Comparison of ENCODE assay signal across 8 cellular contexts in the genomic region with DNA sequence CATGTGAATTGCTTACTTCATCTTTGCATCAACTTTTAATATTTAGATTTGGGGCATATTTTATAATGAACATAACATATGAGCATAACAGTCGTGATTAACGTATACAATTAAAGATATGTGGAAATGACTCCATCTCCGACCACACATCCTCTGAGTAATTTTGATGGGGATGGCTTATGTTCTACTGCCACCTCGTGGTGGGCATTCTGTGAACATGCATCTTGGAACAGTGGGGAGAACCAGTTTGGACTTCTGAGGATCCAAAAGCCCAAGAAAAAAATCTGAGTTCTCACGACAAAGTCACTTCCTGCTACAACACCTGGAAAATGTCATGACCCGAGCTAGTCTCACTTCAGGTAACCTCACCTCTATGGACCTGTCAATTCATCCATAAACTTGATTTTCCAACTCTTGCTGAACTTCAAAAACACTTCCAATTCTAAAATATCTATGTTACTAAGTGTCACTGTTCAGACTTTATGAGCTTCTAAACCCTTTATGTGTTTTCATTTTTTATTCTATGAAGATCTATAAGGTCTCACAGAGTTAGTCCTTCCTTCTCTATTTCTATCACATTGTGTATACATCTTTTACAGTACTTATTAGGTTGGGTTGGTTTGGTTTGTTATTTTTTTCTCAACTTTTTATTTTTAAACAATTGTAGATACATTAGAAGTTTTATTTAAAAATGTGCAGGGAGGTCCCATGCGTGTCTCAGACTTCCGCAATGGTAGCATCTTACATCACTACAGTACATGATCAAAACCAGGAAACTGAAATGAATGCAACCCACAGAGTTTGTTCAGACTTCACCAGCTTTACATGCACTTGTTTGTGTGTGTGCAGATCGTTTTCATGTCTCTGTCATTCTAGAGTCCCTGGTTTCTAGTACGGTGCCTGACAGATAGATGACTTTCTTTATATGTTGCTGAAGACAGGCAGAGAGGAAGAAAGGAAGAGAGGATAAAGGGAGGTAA. TPM values are rescaled to one million over a fixed set of nuclear protein-coding genes. Genes with fewer than 3 reads are reported as not detected.
DNase-seq lines count a peak whose midpoint lies in the region; ATAC-seq and TF ChIP-seq lines count a peak whose summit lies in the region.

No MANE protein-coding gene starts in this region.

- H3K4me1 Mint-ChIP-seq in activated CD4-positive, alpha-beta memory T cell treated with anti-CD3 and anti-CD28 coated beads for 36 hours (ENCODE audit: low read depth), result peaks cover 11% of the 10 kb centered on the region

- H3K23ac ChIP-seq in mesendoderm (ENCODE audit: low read length), result no peak overlapping the region

- CTCF ChIA-PET in AG04450 (lab: Charles Lee), result interaction anchor here (0.6 to 5.1 kb wide), 34 partner anchors 8 to 1609 kb away, joined by 3 to 159 read pairs (median 4); partner anchors contain the start of gene C12orf42
- CTCF ChIA-PET in activated CD4-positive, alpha-beta memory T cell treated with anti-CD3 and anti-CD28 coated beads for 36 hours (lab: Charles Lee), result interaction anchor here (0.6 to 6.1 kb wide), 24 partner anchors 11 to 1203 kb away, joined by 3 to 83 read pairs (median 4); partner anchors contain the start of gene C12orf42

- H3K36me3 Mint-ChIP-seq in activated CD4-positive, alpha-beta memory T cell treated with anti-CD3 and anti-CD28 coated beads for 36 hours, result no peaks in the 10 kb centered on the region

- no peaks in the 10 kb centered on the region for H3K9me3 Mint-ChIP-seq in activated CD4-positive, alpha-beta memory T cell treated with anti-CD3 and anti-CD28 coated beads for 36 hours

- H3K4me3 Mint-ChIP-seq in activated CD4-positive, alpha-beta memory T cell treated with anti-CD3 and anti-CD28 coated beads for 36 hours, result no peak overlapping the region

- no peaks in the 10 kb centered on the region for H3K9me3 ChIP-seq in AG04450 (ENCODE audit: control insufficient read depth, insufficient read depth, low read length)

- no peak overlapping the region for H4K5ac ChIP-seq in mesendoderm (ENCODE audit: low read length)

- H3K27ac Mint-ChIP-seq in activated CD4-positive, alpha-beta memory T cell treated with anti-CD3 and anti-CD28 coated beads for 36 hours, result peak overlapping the region; percentile 44

- H2AK5ac ChIP-seq in mesendoderm (ENCODE audit: low read length), result no peak overlapping the region

- H3K4ac ChIP-seq in mesendoderm (ENCODE audit: low read depth, low read length), result no peak overlapping the region

- peaks cover 5% of the 10 kb centered on the region for H3K27me3 ChIP-seq in AG04450 (ENCODE audit: control insufficient read depth, insufficient read depth, low read length)
- no peaks in the 10 kb centered on the region for H3K27me3 ChIP-seq in mesendoderm (ENCODE audit: insufficient read depth, low read length, poor library complexity)

- no peaks in the 10 kb centered on the region for H3K4me1 ChIP-seq in mesendoderm (ENCODE audit: control insufficient read depth, low read depth, low read length)

- no peaks in the 10 kb centered on the region for H3K79me2 ChIP-seq in mesendoderm (ENCODE audit: control insufficient read depth, insufficient read depth, low read length)

- H3K36me3 ChIP-seq in mesendoderm (ENCODE audit: control insufficient read depth, insufficient read depth, low read length), result no peaks in the 10 kb centered on the region

- H3K4me2 ChIP-seq in mesendoderm (ENCODE audit: low read length), result no peak overlapping the region

- H3K56ac ChIP-seq in mesendoderm (ENCODE audit: low read length), result no peak overlapping the region

- no peak overlapping the region for H2BK120ac ChIP-seq in mesendoderm (ENCODE audit: low read depth, low read length)

- no peak overlapping the region for H4K8ac ChIP-seq in mesendoderm (ENCODE audit: low read depth, low read length)

- intact Hi-C loops in activated CD4-positive, alpha-beta memory T cell treated with anti-CD3 and anti-CD28 coated beads for 36 hours (cut with micrococcal nuclease), result loop anchor here (1.0 to 10.0 kb wide), 6 partner anchors 44 to 1064 kb away; partner anchors contain the start of gene IGF1

- H2BK15ac ChIP-seq in mesendoderm (replicated peaks; ENCODE audit: low read depth), result no peak overlapping the region

- DNase-seq in AG04450 (ENCODE audit: low read depth, low spot score) (peak; percentile 36), NCI-H748 treated with DMSO at 0.1 percent for 48 hours (lab: John Stamatoyannopoulos, UW) (peak; percentile 70), mesendoderm (peak; percentile 75)
- DNase-seq in activated CD4-positive, alpha-beta memory T cell treated with anti-CD3 and anti-CD28 coated beads for 36 hours, result peak; percentile 81
- peak; percentile 55 for DNase-seq in effector CD8-positive, alpha-beta T cell (lab: John Stamatoyannopoulos, UW)
- DNase-seq in stimulated activated CD8-positive, alpha-beta memory T cell treated with anti-CD3 and anti-CD28 coated beads, Interleukin-4, amount 100 ng/mL, for 24 hours (ENCODE audit: low read depth), result peak; percentile 46

- H3K4me3 ChIP-seq in AG04450 (ENCODE audit: low read depth, low read length) (no peak overlapping the region), mesendoderm (ENCODE audit: low read length) (no peak overlapping the region)

- H3K18ac ChIP-seq in mesendoderm (ENCODE audit: low read length), result no peak overlapping the region

- H2BK5ac ChIP-seq in mesendoderm (ENCODE audit: low read length), result no peak overlapping the region

- no CpG with 5 or more reads among the region's 10 CpGs for WGBS in mesendoderm (ENCODE audit: extremely low coverage, insufficient coverage, low lambda C conversion rate)

- no peaks in the 10 kb centered on the region for H3K79me1 ChIP-seq in mesendoderm (ENCODE audit: low read length)

- peaks cover 18% of the 10 kb centered on the region for H3K27me3 Mint-ChIP-seq in activated CD4-positive, alpha-beta memory T cell treated with anti-CD3 and anti-CD28 coated beads for 36 hours

- peak; percentile 92 for TF ChIP-seq CTCF in AG04450 (IDR thresholded peaks at IDR 0.05; ENCODE audit: low read depth, low read length)

- POLR2A ChIA-PET in AG04450 (lab: Yijun Ruan, JAX), result no interaction called here
- POLR2A ChIA-PET in activated CD4-positive, alpha-beta memory T cell treated with anti-CD3 and anti-CD28 coated beads for 36 hours (lab: Charles Lee), result no interaction called here

- H3K27ac ChIP-seq in AG04450 (ENCODE audit: low read depth, low read length), result no peak overlapping the region
- no peak overlapping the region for H3K27ac ChIP-seq in mesendoderm (ENCODE audit: low read depth, low read length)

- H3K9ac ChIP-seq in mesendoderm (ENCODE audit: low read length), result no peak overlapping the region

- ATAC-seq in GM18867 (IDR thresholded peaks at IDR 0.05; ENCODE audit: unreplicated experiment) (peak; percentile 77), HG03520 (IDR thresholded peaks at IDR 0.05; ENCODE audit: unreplicated experiment) (peak; percentile 85)

RNA-seq across cellular contexts. Expression of gene STAB2, which starts 38.2 kb away (rescaled TPM):
- not detected in 2 replicates for polyA plus RNA-seq in AG04450 (2011; rRNA removed)
- polyA minus RNA-seq in AG04450 (2011; rRNA and poly(A)+ RNA removed), result not detected in 2 replicates
- not detected for total RNA-seq in activated CD4-positive, alpha-beta memory T cell treated with anti-CD3 and anti-CD28 coated beads for 36 hours
- not detected for polyA plus RNA-seq in mesendoderm (2013, experiment 1 of 2)
- polyA plus RNA-seq in mesendoderm (2013, experiment 2 of 2), result not detected

RNA-seq across cellular contexts. Expression of gene C12orf42, which starts 53.1 kb away (rescaled TPM):
- not detected in 2 replicates for polyA plus RNA-seq in AG04450 (2011; rRNA removed)
- polyA minus RNA-seq in AG04450 (2011; rRNA and poly(A)+ RNA removed), result not detected in 2 replicates
- total RNA-seq in activated CD4-positive, alpha-beta memory T cell treated with anti-CD3 and anti-CD28 coated beads for 36 hours, result not detected
- not detected for polyA plus RNA-seq in mesendoderm (2013, experiment 1 of 2)
- 0.04 TPM for polyA plus RNA-seq in mesendoderm (2013, experiment 2 of 2)
